Comparison of ENCODE assay signal across 1 cellular context in genomic region chr3:172766241-172766640, GRCh38.
TF ChIP-seq lines count a peak whose summit lies in the region.

No MANE protein-coding gene starts in this region.

TF ChIP-seq in K562, 482 proteins besides CTCF, POLR2A, EP300 and RAD21 (continued from another document):
- TF ChIP-seq PKNOX1 (IDR thresholded peaks at IDR 0.05) (no peak), SRSF1 (IDR thresholded peaks at IDR 0.05; ENCODE audit: low read depth, low read length) (no peak), HMG20A (CRISPR knock-in tag; conservative IDR thresholded peaks at IDR 0.05) (no peak), LEF1 (IDR thresholded peaks at IDR 0.05) (no peak), GMEB1 (CRISPR knock-in tag; IDR thresholded peaks at IDR 0.05) (no peak)
TF ChIP-seq in K562: peak in this region for 0.
